In the genomic region with DNA sequence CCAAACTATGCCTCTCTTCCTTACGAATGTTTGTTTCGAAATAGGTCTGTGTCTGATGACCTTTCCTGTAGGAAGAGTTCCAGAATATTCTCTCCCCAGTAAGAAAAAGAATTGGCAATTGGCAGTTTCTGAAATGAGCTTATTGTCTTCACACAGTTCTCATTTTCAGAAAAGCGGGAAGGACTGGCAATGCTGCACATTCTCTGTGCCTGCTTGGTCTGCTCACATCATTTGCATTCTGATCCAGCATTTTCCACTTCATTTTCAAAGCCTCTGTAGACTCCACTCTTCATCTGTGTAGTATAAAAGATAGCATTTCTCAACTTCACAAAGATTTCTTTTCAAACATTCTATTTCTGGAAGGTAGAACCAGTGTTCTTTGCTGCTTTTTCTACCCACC, we compare ENCODE assay signal across 14 cellular contexts.
DNase-seq lines count a peak whose midpoint lies in the region; ATAC-seq and TF ChIP-seq lines count a peak whose summit lies in the region.
"Had no signal": no experiment of that assay in that cellular context is flagged by ENCODE, and none has a peak within 500 bp of the region (broad histone marks: within the 10 kb centered on the region; RNA-seq: fewer than 3 reads in every experiment).

No MANE protein-coding gene starts in this region.

- H3K9me3 ChIP-seq in IMR-90 (ENCODE audit: control insufficient read depth, insufficient read depth, low read length) = no peaks in the 10 kb centered on the region
- no peaks in the 10 kb centered on the region for H3K9me3 ChIP-seq in esophagus muscularis mucosa
- H3K9me3 ChIP-seq: A549 had no signal

- peak overlapping the region; percentile 16; the same call in 1 of the 2 replicates for H2BK20ac ChIP-seq in IMR-90 (ENCODE audit: low read depth, low read length)

- no TSS peak for BruUV-seq in IMR-90 (replicated peaks; lab: Mats Ljungman, UMichigan)

- no peak overlapping the region for H3K4me2 ChIP-seq in IMR-90 (ENCODE audit: low read depth, low read length)
- H3K4me2 ChIP-seq: A549, PC-9 had no signal

- H4K20me1 ChIP-seq in IMR-90 (ENCODE audit: insufficient read depth, low read length) = no peaks in the 10 kb centered on the region

- POLR2A ChIA-PET in IMR-90 (lab: Charles Lee; ENCODE audit: unreplicated experiment) = no interaction called here

- 0 out of 2 replicates have a peak overlapping the region, but pooled peaks have one; percentile 45 for H3K14ac ChIP-seq in IMR-90 (replicated peaks; ENCODE audit: low read depth, low read length)

- in situ Hi-C loops in IMR-90 (cut with MboI; ENCODE audit: low sequenced_read_pairs) = no loop called here

- H3K23ac ChIP-seq in IMR-90 (ENCODE audit: low read depth, low read length) = no peak overlapping the region

- no peaks in the 10 kb centered on the region for H3K36me3 Mint-ChIP-seq in activated T-helper 1 cell treated with anti-CD3 and anti-CD28 coated beads, Interleukin-12 subunit alpha, Interleukin-12 subunit beta, Interleukin-2, Interleukin-4 antibody, amounts not matched to agents 30 ng/mL and 10 ng/mL and 1 ng/mL, durations not matched to agents 14 hours and 24 hours and 36 hours (ENCODE audit: low read depth)
- H3K36me3 Mint-ChIP-seq: CD14-positive monocyte had no signal

- H3K4me1 Mint-ChIP-seq in activated T-helper 1 cell treated with anti-CD3 and anti-CD28 coated beads, Interleukin-12 subunit alpha, Interleukin-12 subunit beta, Interleukin-2, Interleukin-4 antibody, amounts not matched to agents 30 ng/mL and 10 ng/mL and 1 ng/mL, durations not matched to agents 14 hours and 24 hours and 36 hours (ENCODE audit: low read depth) = no peaks in the 10 kb centered on the region

- dilution Hi-C loops in IMR-90 (cut with HindIII; ENCODE audit: low sequenced_read_pairs, unreplicated experiment) = no loop called here

- H3K9me3 Mint-ChIP-seq in activated T-helper 1 cell treated with anti-CD3 and anti-CD28 coated beads, Interleukin-12 subunit alpha, Interleukin-12 subunit beta, Interleukin-2, Interleukin-4 antibody, amounts not matched to agents 30 ng/mL and 10 ng/mL and 1 ng/mL, durations not matched to agents 14 hours and 24 hours and 36 hours = no peaks in the 10 kb centered on the region

- no peak overlapping the region for H4K5ac ChIP-seq in IMR-90 (ENCODE audit: low read depth, low read length)

- H3K4me3 ChIP-seq in IMR-90 (ENCODE audit: insufficient read depth, low read depth, low read length) = no peak overlapping the region
- H3K4me3 ChIP-seq in esophagus muscularis mucosa = no peak overlapping the region
- H3K4me3 ChIP-seq: A549, PC-9 had no signal

- no peaks in the 10 kb centered on the region for H3K27me3 ChIP-seq in IMR-90 (ENCODE audit: control insufficient read depth, insufficient read depth, low read length)
- no peaks in the 10 kb centered on the region for H3K27me3 ChIP-seq in esophagus muscularis mucosa

- H3K36me3 ChIP-seq in IMR-90 (ENCODE audit: control insufficient read depth, insufficient read depth, low read length) = no peaks in the 10 kb centered on the region
- H3K36me3 ChIP-seq in esophagus muscularis mucosa = no peaks in the 10 kb centered on the region

- peak overlapping the region; percentile 33; the same call in 1 of the 2 replicates for H3K4ac ChIP-seq in IMR-90 (ENCODE audit: low read depth, low read length)

- no peak overlapping the region for H3K4me3 Mint-ChIP-seq in activated T-helper 1 cell treated with anti-CD3 and anti-CD28 coated beads, Interleukin-12 subunit alpha, Interleukin-12 subunit beta, Interleukin-2, Interleukin-4 antibody, amounts not matched to agents 30 ng/mL and 10 ng/mL and 1 ng/mL, durations not matched to agents 14 hours and 24 hours and 36 hours
- H3K4me3 Mint-ChIP-seq: CD14-positive monocyte had no signal

- H3K9ac ChIP-seq in IMR-90 (ENCODE audit: low read depth, low read length) = no peak overlapping the region

- no peak overlapping the region for H2BK5ac ChIP-seq in IMR-90 (ENCODE audit: low read depth, low read length, poor library complexity, severe bottlenecking)

- no peak overlapping the region for H4K8ac ChIP-seq in IMR-90 (ENCODE audit: low read depth in 2 of 2, low read length in 2 of 2)

- no peak overlapping the region for H2AFZ ChIP-seq in IMR-90 (replicated peaks; ENCODE audit: low read length, poor library complexity)
- H2AFZ ChIP-seq: PC-9 had no signal

- no peak for ATAC-seq in IMR-90 (ENCODE audit: low read depth)
- ATAC-seq: A549 had no signal

- TF ChIP-seq CTCF in IMR-90 (conservative IDR thresholded peaks at IDR 0.05; ENCODE audit: low read depth, low read length) (no peak), esophagus muscularis mucosa (IDR thresholded peaks at IDR 0.05) (no peak)

- no peak overlapping the region for H3K27ac ChIP-seq in IMR-90 (ENCODE audit: insufficient read depth, low read length)
- no peak overlapping the region for H3K27ac ChIP-seq in esophagus muscularis mucosa (replicated peaks in 1 of 4)
- peak overlapping the region; percentile 72 for H3K27ac ChIP-seq in temporal lobe (ENCODE audit: low read depth, low read length)
- H3K27ac ChIP-seq: A549, PC-9 had no signal

- CTCF ChIA-PET in IMR-90 (lab: Yijun Ruan, JAX) = interaction anchor here (1.2 kb wide), 1 partner anchor 9 kb away, joined by 6 read pairs; no protein-coding TSS in a partner anchor

- H2AK9ac ChIP-seq in IMR-90 (replicated peaks; ENCODE audit: low read depth, low read length, poor library complexity) = no peak overlapping the region

- no peak overlapping the region for H2AK5ac ChIP-seq in IMR-90 (ENCODE audit: low read depth, low read length)

- H3K9me1 ChIP-seq in IMR-90 (ENCODE audit: insufficient read depth, low read length) = peaks cover 8% of the 10 kb centered on the region

- TF ChIP-seq EP300 in esophagus muscularis mucosa (IDR thresholded peaks at IDR 0.05) = no peak

- H3K79me1 ChIP-seq in IMR-90 (ENCODE audit: low read depth in 1 of 2, low read length in 2 of 2) = no peaks in the 10 kb centered on the region

- peak overlapping the region; percentile 19; the same call in 1 of the 2 replicates for H2BK120ac ChIP-seq in IMR-90 (ENCODE audit: low read depth, low read length)

- H3K4me1 ChIP-seq in IMR-90 (ENCODE audit: control insufficient read depth, insufficient read depth, low read length) (peaks cover 12% of the 10 kb centered on the region), esophagus muscularis mucosa (peaks cover 19 to 47% (median 35%) of the 10 kb centered on the region in 4 donors)

- intact Hi-C loops in IMR-90 (cut with micrococcal nuclease) (no loop called here), esophagus muscularis mucosa (cut with DNase I) (no loop called here)
- intact Hi-C loops in activated T-helper 1 cell treated with anti-CD3 and anti-CD28 coated beads, Interleukin-12 subunit alpha, Interleukin-12 subunit beta, Interleukin-2, Interleukin-4 antibody, amounts not matched to agents 30 ng/mL and 10 ng/mL and 1 ng/mL, durations not matched to agents 14 hours and 24 hours and 36 hours (cut with micrococcal nuclease) = no loop called here

- no CpG with 5 or more reads among the region's 3 CpGs for WGBS in IMR-90 (ENCODE audit: extremely low coverage in 2 of 2, insufficient read length in 1 of 2), 2 experiments
- 73% methylated on average over 3 of the region's 3 CpGs for WGBS in esophagus muscularis mucosa

- no peak overlapping the region for H3K27ac Mint-ChIP-seq in activated T-helper 1 cell treated with anti-CD3 and anti-CD28 coated beads, Interleukin-12 subunit alpha, Interleukin-12 subunit beta, Interleukin-2, Interleukin-4 antibody, amounts not matched to agents 30 ng/mL and 10 ng/mL and 1 ng/mL, durations not matched to agents 14 hours and 24 hours and 36 hours

- no peak for TF ChIP-seq POLR2A in IMR-90 (IDR thresholded peaks at IDR 0.05; ENCODE audit: low read depth, low read length)
- TF ChIP-seq POLR2A in esophagus muscularis mucosa (IDR thresholded peaks at IDR 0.05; ENCODE audit: low read depth) = no peak

- DNase-seq in IMR-90 (no peak), esophagus muscularis mucosa (ENCODE audit: extremely low spot score) (peak; percentile 34), midbrain (lab: John Stamatoyannopoulos, UW) (peak; percentile 32), NCI-H1694 (lab: John Stamatoyannopoulos, UW) (no peak)
- DNase-seq in activated T-helper 1 cell treated with anti-CD3 and anti-CD28 coated beads, Interleukin-12 subunit alpha, Interleukin-12 subunit beta, Interleukin-2, Interleukin-4 antibody, amounts not matched to agents 30 ng/mL and 10 ng/mL and 1 ng/mL, durations not matched to agents 14 hours and 24 hours and 36 hours (ENCODE audit: low spot score) = no peak
- DNase-seq in stimulated activated CD4-positive, alpha-beta T cell treated with anti-CD3 and anti-CD28 coated beads, Interleukin-12 subunit alpha, Interleukin-12 subunit beta, amount 100 ng/mL, for 4 hours = no peak
- DNase-seq: DMS153, NCI-H187 treated with DMSO at 0.1 percent for 48 hours, NCI-H446, NCI-H774, PC-9 had no signal

- no peak overlapping the region for H4K91ac ChIP-seq in IMR-90 (ENCODE audit: insufficient read depth, low read depth, low read length)

- H3K56ac ChIP-seq in IMR-90 (ENCODE audit: extremely low read depth, insufficient read depth, low read length) = no peak overlapping the region

- peaks cover 10% of the 10 kb centered on the region for H3K27me3 Mint-ChIP-seq in activated T-helper 1 cell treated with anti-CD3 and anti-CD28 coated beads, Interleukin-12 subunit alpha, Interleukin-12 subunit beta, Interleukin-2, Interleukin-4 antibody, amounts not matched to agents 30 ng/mL and 10 ng/mL and 1 ng/mL, durations not matched to agents 14 hours and 24 hours and 36 hours (ENCODE audit: insufficient read depth)

- no peak for TF ChIP-seq RAD21 in IMR-90 (IDR thresholded peaks at IDR 0.05; ENCODE audit: low read length)

- H2BK15ac ChIP-seq in IMR-90 (ENCODE audit: low read depth, low read length) = peak overlapping the region; percentile 40; the same call in 1 of the 3 replicates

- H3K18ac ChIP-seq in IMR-90 (ENCODE audit: low read depth, low read length) = no peak overlapping the region

TF ChIP-seq in IMR-90, 13 proteins besides CTCF, POLR2A, EP300 and RAD21:
- TF ChIP-seq MXI1 (IDR thresholded peaks at IDR 0.05; ENCODE audit: borderline replicate concordance, low read depth, low read length) (no peak), ELK1 (IDR thresholded peaks at IDR 0.05; ENCODE audit: borderline replicate concordance, low read depth, low read length) (no peak), RCOR1 (IDR thresholded peaks at IDR 0.05; ENCODE audit: insufficient replicate concordance, low read length) (no peak)

Comparison
In these comparisons a context has a peak if more than half of its experiments do, and no peak if none do; other contexts are left out.
1. DNase-seq: peak in esophagus muscularis mucosa (single experiment) and midbrain (single experiment); none in IMR-90 (single experiment), NCI-H1694 (single experiment), activated T-helper 1 cell treated with anti-CD3 and anti-CD28 coated beads, Interleukin-12 subunit alpha, Interleukin-12 subunit beta, Interleukin-2, Interleukin-4 antibody, amounts not matched to agents 30 ng/mL and 10 ng/mL and 1 ng/mL, durations not matched to agents 14 hours and 24 hours and 36 hours (single experiment) and stimulated activated CD4-positive, alpha-beta T cell treated with anti-CD3 and anti-CD28 coated beads, Interleukin-12 subunit alpha, Interleukin-12 subunit beta, amount 100 ng/mL, for 4 hours (single experiment).